In the genomic region with DNA sequence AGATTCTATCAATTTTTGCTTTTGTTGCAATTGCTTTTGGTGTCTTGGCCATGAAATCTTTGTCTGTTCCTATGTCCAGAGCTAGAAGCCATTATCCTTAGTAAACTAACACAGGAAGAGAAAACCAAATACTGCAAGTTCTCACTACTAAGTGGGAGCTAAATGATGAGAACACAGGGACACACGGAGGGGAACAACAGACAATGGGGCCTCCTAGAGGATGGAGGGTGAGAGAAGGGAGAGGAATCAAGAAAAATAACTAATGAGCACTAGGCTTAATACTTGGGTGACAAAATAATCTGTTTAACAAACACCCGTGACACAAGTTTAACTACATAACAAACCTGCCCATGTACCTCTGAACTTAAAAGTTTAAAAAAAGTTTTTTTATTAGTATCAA, we compare ENCODE assay signal across 20 cellular contexts.
"Had no signal": no experiment of that assay in that cellular context is flagged by ENCODE, and none has a peak within 500 bp of the region (broad histone marks: within the 10 kb centered on the region; RNA-seq: fewer than 3 reads in every experiment).

No MANE protein-coding gene starts in this region.

- H3K27ac Mint-ChIP-seq: activated naive CD8-positive, alpha-beta T cell treated with anti-CD3 and anti-CD28 coated beads for 36 hours; activated T-cell treated with anti-CD3 and anti-CD28 coated beads, Interleukin-2, amount 50 U/mL, for 72 hours; dendritic cell treated with granulocyte-macrophage colony-stimulating factor and Interleukin-4, amounts not matched to agents 40 ng/mL and 50 ng/mL, for 4 days; natural killer cell treated with Interleukin-12 subunit alpha and Interleukin-12 subunit beta and Interleukin-15 and Interleukin-18, amount 100 ng/mL, for 72 hours; stimulated activated naive B cell treated with anti-CD40 and anti-IgM and Interleukin-4, amounts not matched to agents 10 μg/mL and 1 μg/mL and 100 μg/mL, for 72 hours had no signal

- ATAC-seq: activated T-cell treated with anti-CD3 and anti-CD28 coated beads, Interleukin-2, amount 50 U/mL, for 72 hours; left cardiac atrium; natural killer cell treated with Interleukin-12 subunit alpha and Interleukin-12 subunit beta and Interleukin-15 and Interleukin-18, amount 100 ng/mL, for 72 hours; stimulated activated naive B cell treated with anti-CD40 and anti-IgM and Interleukin-4, amounts not matched to agents 10 μg/mL and 1 μg/mL and 100 μg/mL, for 72 hours had no signal

- H3K4me3 ChIP-seq: cardiac muscle cell, spleen, thoracic aorta, upper lobe of left lung had no signal

- H3K27me3 ChIP-seq: cardiac muscle cell, spleen, upper lobe of left lung had no signal

- DNase-seq: activated CD4-positive, alpha-beta T cell treated with anti-CD3 and anti-CD28 coated beads, Interleukin-2, amount 50 U/mL, for 1 hour; activated gamma-delta T cell; activated naive CD8-positive, alpha-beta T cell treated with anti-CD3 and anti-CD28 coated beads for 36 hours; activated T-cell treated with anti-CD3 and anti-CD28 coated beads, Interleukin-2, amount 50 U/mL, for 72 hours; amygdala; effector CD8-positive, alpha-beta T cell; foreskin fibroblast; left cardiac atrium; mesenchymal stem cell; occipital lobe; posterior cingulate gyrus; retina; spleen; stimulated activated CD4-positive, alpha-beta T cell treated with anti-CD3 and anti-CD28 coated beads, Interleukin-4, amount 100 ng/mL, for 4 hours; stimulated activated naive B cell treated with anti-CD40 and anti-IgM and Interleukin-4, amounts not matched to agents 10 μg/mL and 1 μg/mL and 100 μg/mL, for 72 hours; upper lobe of left lung had no signal

- H3K4me1 ChIP-seq: upper lobe of left lung had no signal

- H3K9me3 Mint-ChIP-seq: activated naive CD8-positive, alpha-beta T cell treated with anti-CD3 and anti-CD28 coated beads for 36 hours; activated T-cell treated with anti-CD3 and anti-CD28 coated beads, Interleukin-2, amount 50 U/mL, for 72 hours; dendritic cell treated with granulocyte-macrophage colony-stimulating factor and Interleukin-4, amounts not matched to agents 40 ng/mL and 50 ng/mL, for 4 days; natural killer cell treated with Interleukin-12 subunit alpha and Interleukin-12 subunit beta and Interleukin-15 and Interleukin-18, amount 100 ng/mL, for 72 hours; stimulated activated naive B cell treated with anti-CD40 and anti-IgM and Interleukin-4, amounts not matched to agents 10 μg/mL and 1 μg/mL and 100 μg/mL, for 72 hours had no signal

- H3K9me3 ChIP-seq: spleen, thoracic aorta, upper lobe of left lung had no signal

- H3K4me1 Mint-ChIP-seq: stimulated activated naive B cell treated with anti-CD40 and anti-IgM and Interleukin-4, amounts not matched to agents 10 μg/mL and 1 μg/mL and 100 μg/mL, for 72 hours had no signal

- H3K36me3 ChIP-seq: thoracic aorta had no signal

- H3K27ac ChIP-seq: cardiac muscle cell, thoracic aorta, upper lobe of left lung had no signal

- H3K27me3 Mint-ChIP-seq: activated naive CD8-positive, alpha-beta T cell treated with anti-CD3 and anti-CD28 coated beads for 36 hours; dendritic cell treated with granulocyte-macrophage colony-stimulating factor and Interleukin-4, amounts not matched to agents 40 ng/mL and 50 ng/mL, for 4 days; natural killer cell treated with Interleukin-12 subunit alpha and Interleukin-12 subunit beta and Interleukin-15 and Interleukin-18, amount 100 ng/mL, for 72 hours; stimulated activated naive B cell treated with anti-CD40 and anti-IgM and Interleukin-4, amounts not matched to agents 10 μg/mL and 1 μg/mL and 100 μg/mL, for 72 hours had no signal

- H3K4me3 Mint-ChIP-seq: activated naive CD8-positive, alpha-beta T cell treated with anti-CD3 and anti-CD28 coated beads for 36 hours; activated T-cell treated with anti-CD3 and anti-CD28 coated beads, Interleukin-2, amount 50 U/mL, for 72 hours; dendritic cell treated with granulocyte-macrophage colony-stimulating factor and Interleukin-4, amounts not matched to agents 40 ng/mL and 50 ng/mL, for 4 days; natural killer cell treated with Interleukin-12 subunit alpha and Interleukin-12 subunit beta and Interleukin-15 and Interleukin-18, amount 100 ng/mL, for 72 hours; stimulated activated naive B cell treated with anti-CD40 and anti-IgM and Interleukin-4, amounts not matched to agents 10 μg/mL and 1 μg/mL and 100 μg/mL, for 72 hours had no signal
